25 cellular contexts compared by ENCODE assay signal in genomic region chr15:87753539-87753938, GRCh38.
DNase-seq lines count a peak whose midpoint lies in the region; ATAC-seq and TF ChIP-seq lines count a peak whose summit lies in the region.
"Had no signal": no experiment of that assay in that cellular context is flagged by ENCODE, and none has a peak within 500 bp of the region (broad histone marks: within the 10 kb centered on the region; RNA-seq: fewer than 3 reads in every experiment).

No MANE protein-coding gene starts in this region.

- no peaks in the 10 kb centered on the region for H3K23me2 ChIP-seq in H9 (ENCODE audit: insufficient read length, low read depth, low read length, poor library complexity, severe bottlenecking)

- H4K91ac ChIP-seq in H9 (ENCODE audit: insufficient read length, low read depth, low read length), result no peak overlapping the region

- no peak overlapping the region for H2BK15ac ChIP-seq in H9 (ENCODE audit: low read depth, low read length)

- H3K27me3 Mint-ChIP-seq in H9 (ENCODE audit: low read depth), result no peaks in the 10 kb centered on the region; the same call in 1 of the 2 replicates
- peaks cover 9% of the 10 kb centered on the region in 2 donors for H3K27me3 Mint-ChIP-seq in effector memory CD8-positive, alpha-beta T cell

- in situ Hi-C loops in ACHN (cut with HindIII; ENCODE audit: low pct_ligation_motif_present, low pct_unique_long_range_greater_than_20kb, low sequenced_read_pairs), result no loop called here

- no peaks in the 10 kb centered on the region for H3K36me3 Mint-ChIP-seq in H9 (ENCODE audit: insufficient read depth in 1 of 3, low read depth in 3 of 3)
- H3K36me3 Mint-ChIP-seq in effector memory CD8-positive, alpha-beta T cell (ENCODE audit: insufficient read depth), result peaks cover 4% of the 10 kb centered on the region
- H3K36me3 Mint-ChIP-seq: CD4-positive, alpha-beta memory T cell had no signal

- intact Hi-C loops in left ventricle myocardium inferior (cut with micrococcal nuclease), result no loop called here

- no peak overlapping the region for H3K23ac ChIP-seq in H9 (ENCODE audit: insufficient read length, low read depth, low read length)

- no peak overlapping the region for H3K14ac ChIP-seq in H9 (ENCODE audit: insufficient read depth, low read length)

- H3K9me3 Mint-ChIP-seq in H9, result no peaks in the 10 kb centered on the region
- no peaks in the 10 kb centered on the region for H3K9me3 Mint-ChIP-seq in effector memory CD8-positive, alpha-beta T cell
- H3K9me3 Mint-ChIP-seq: nephron had no signal

- no peak overlapping the region for H3K4me2 ChIP-seq in H9 (ENCODE audit: insufficient read depth, insufficient read length, low read length)
- H3K4me2 ChIP-seq in hepatocyte, result no peak overlapping the region

- H3K79me2 ChIP-seq in H9 (ENCODE audit: insufficient read depth, low read length) (no peaks in the 10 kb centered on the region), hepatocyte (no peaks in the 10 kb centered on the region)

- no peak overlapping the region for H4K8ac ChIP-seq in H9 (replicated peaks; ENCODE audit: insufficient read length, low read depth, low read length)

- WGBS in H9 (ENCODE audit: extremely low coverage, insufficient read length, low lambda C conversion rate), result no CpG with 5 or more reads among the region's 11 CpGs
- 76% methylated on average over 11 of the region's 11 CpGs for WGBS in hepatocyte (ENCODE audit: low lambda C conversion rate, missing lambda C conversion rate)

- H3K9me2 ChIP-seq in hepatocyte (replicated peaks; ENCODE audit: insufficient read depth), result no peaks in the 10 kb centered on the region

- H2BK12ac ChIP-seq in H9 (ENCODE audit: insufficient read length, low read depth, low read length), result no peak overlapping the region

- no peak overlapping the region for H2AFZ ChIP-seq in H9 (ENCODE audit: low read length)
- no peak overlapping the region for H2AFZ ChIP-seq in hepatocyte

- no peak for ATAC-seq in effector memory CD8-positive, alpha-beta T cell (replicated peaks)
- ATAC-seq: gastrocnemius medialis; HepG2; mucosa of descending colon; Panc1; right lobe of liver; stimulated activated naive CD8-positive, alpha-beta T cell treated with anti-CD3 and anti-CD28 coated beads, Interleukin-15, Interleukin-2, amounts not matched to agents 100 U/mL and 50 U/mL, for 24 hours; T-helper 17 cell had no signal

- no peaks in the 10 kb centered on the region for H3K4me1 Mint-ChIP-seq in H9
- H3K4me1 Mint-ChIP-seq in effector memory CD8-positive, alpha-beta T cell (ENCODE audit: low read depth in 2 of 2), result no peaks in the 10 kb centered on the region

- H2AK5ac ChIP-seq in H9 (ENCODE audit: insufficient read length, low read length), result no peak overlapping the region

- H3K18ac ChIP-seq in H9 (ENCODE audit: insufficient read length, low read depth, low read length), result no peak overlapping the region

- peaks cover 2% of the 10 kb centered on the region for H4K20me1 ChIP-seq in H9 (ENCODE audit: control insufficient read depth, insufficient read depth, insufficient read length)
- no peaks in the 10 kb centered on the region for H4K20me1 ChIP-seq in hepatocyte (ENCODE audit: insufficient read depth, poor library complexity, severe bottlenecking)

- H3K36me3 ChIP-seq in hepatocyte (replicated peaks; ENCODE audit: insufficient read depth, low read depth) (no peaks in the 10 kb centered on the region), left ventricle myocardium inferior (no peaks in the 10 kb centered on the region)
- H3K36me3 ChIP-seq: esophagus squamous epithelium, gastrocnemius medialis, right lobe of liver, thyroid gland had no signal

- no peak overlapping the region for H3K4ac ChIP-seq in H9 (ENCODE audit: low read depth, low read length)

- no peak overlapping the region for H3K27ac Mint-ChIP-seq in H9
- H3K27ac Mint-ChIP-seq in effector memory CD8-positive, alpha-beta T cell, result no peak overlapping the region
- H3K27ac Mint-ChIP-seq: CD4-positive, alpha-beta memory T cell; T-helper 17 cell had no signal

- no peak overlapping the region for H3K56ac ChIP-seq in H9 (ENCODE audit: insufficient read length, low read depth, low read length)

- H3K27ac ChIP-seq in H9 (ENCODE audit: insufficient read length, low read depth, low read length), result no peak overlapping the region
- H3K27ac ChIP-seq in hepatocyte, result no peak overlapping the region
- H3K27ac ChIP-seq in left ventricle myocardium inferior (replicated peaks), result no peak overlapping the region
- H3K27ac ChIP-seq: coronary artery, esophagus squamous epithelium, gastrocnemius medialis, HL-60, right lobe of liver, thyroid gland had no signal

- no peak overlapping the region for H3T11ph ChIP-seq in H9 (ENCODE audit: low read length)

- H3K9me3 ChIP-seq in H9 (ENCODE audit: control insufficient read depth, low read depth, low read length), result no peaks in the 10 kb centered on the region
- no peaks in the 10 kb centered on the region for H3K9me3 ChIP-seq in hepatocyte (ENCODE audit: low read depth)
- H3K9me3 ChIP-seq in left ventricle myocardium inferior (replicated peaks), result no peaks in the 10 kb centered on the region
- H3K9me3 ChIP-seq: esophagus squamous epithelium, gastrocnemius medialis, mucosa of descending colon, right lobe of liver, thyroid gland had no signal

- H3K4me3 ChIP-seq in hepatocyte (no peak overlapping the region), left ventricle myocardium inferior (no peak overlapping the region)
- H3K4me3 ChIP-seq: coronary artery, esophagus squamous epithelium, gastrocnemius medialis, mucosa of descending colon, right lobe of liver, thyroid gland had no signal

- no peak overlapping the region for H4K5ac ChIP-seq in H9 (ENCODE audit: insufficient read length, low read depth, low read length)

- H3K4me3 Mint-ChIP-seq in H9, result no peak overlapping the region
- no peak overlapping the region for H3K4me3 Mint-ChIP-seq in effector memory CD8-positive, alpha-beta T cell
- H3K4me3 Mint-ChIP-seq: CD4-positive, alpha-beta memory T cell; nephron; T-helper 17 cell had no signal

- DNase-seq in ACHN (peak; percentile 76), H9 (peak; percentile 42), RPMI8226 (peak; percentile 30), hepatocyte (ENCODE audit: low spot score) (no peak), left ventricle myocardium inferior (no peak)
- DNase-seq in effector memory CD8-positive, alpha-beta T cell, result no peak
- DNase-seq in stimulated activated naive CD4-positive, alpha-beta T cell treated with Interleukin-2 at 50 U/mL for 16 hours (lab: John Stamatoyannopoulos, UW), result no peak
- DNase-seq: activated CD4-positive, alpha-beta T cell treated with anti-CD3 and anti-CD28 coated beads for 48 hours; activated naive CD4-positive, alpha-beta T cell treated with Interleukin-2 at 50 U/mL for 16 hours; activated T-cell treated with anti-CD3 and anti-CD28 coated beads, Interleukin-2, amount 50 U/mL, for 48 hours; amniotic stem cell; CD4-positive, alpha-beta memory T cell; esophagus squamous epithelium; gastrocnemius medialis; hypothalamus; mucosa of descending colon; right lobe of liver; stimulated activated naive CD8-positive, alpha-beta T cell treated with anti-CD3 and anti-CD28 coated beads, Interleukin-15, Interleukin-2, amounts not matched to agents 100 U/mL and 50 U/mL, for 24 hours; T-helper 17 cell; thyroid gland had no signal

- no peak overlapping the region for H2BK5ac ChIP-seq in H9 (ENCODE audit: insufficient read length, low read length)

- H3K27me3 ChIP-seq in H9 (ENCODE audit: insufficient read depth, low read length) (no peaks in the 10 kb centered on the region), hepatocyte (no peaks in the 10 kb centered on the region), left ventricle myocardium inferior (ENCODE audit: low read depth) (no peaks in the 10 kb centered on the region)
- H3K27me3 ChIP-seq: esophagus squamous epithelium, gastrocnemius medialis, right lobe of liver, thyroid gland had no signal

- H3K9ac ChIP-seq in H9 (ENCODE audit: extremely low read depth, insufficient read length, low read length), result no peak overlapping the region

- H2BK120ac ChIP-seq in H9 (ENCODE audit: low read depth, low read length, poor library complexity, severe bottlenecking), result no peak overlapping the region

- no peaks in the 10 kb centered on the region for H3K79me1 ChIP-seq in H9 (ENCODE audit: insufficient read depth, low read depth, low read length, poor library complexity, severe bottlenecking)

- no peak overlapping the region for H2BK20ac ChIP-seq in H9 (ENCODE audit: low read depth, low read length, poor library complexity, severe bottlenecking)

- H3K4me1 ChIP-seq in H9 (ENCODE audit: insufficient read depth, low read length) (no peaks in the 10 kb centered on the region), hepatocyte (ENCODE audit: insufficient read depth) (no peaks in the 10 kb centered on the region), left ventricle myocardium inferior (peaks cover 18% of the 10 kb centered on the region)
- H3K4me1 ChIP-seq: esophagus squamous epithelium, right lobe of liver had no signal

- TF ChIP-seq CTCF in H9 (conservative IDR thresholded peaks at IDR 0.05) (peak; percentile 29; the same call in 1 of the 3 replicates), hepatocyte (IDR thresholded peaks at IDR 0.05; ENCODE audit: poor library complexity) (peak; percentile 8), left ventricle myocardium inferior (IDR thresholded peaks at IDR 0.05; ENCODE audit: borderline replicate concordance) (no peak)

Comparison
In these comparisons a context has a peak if more than half of its experiments do, and no peak if none do; other contexts are left out.
1. DNase-seq: peak in ACHN (single experiment), H9 (single experiment) and RPMI8226 (single experiment); none in hepatocyte (single experiment), left ventricle myocardium inferior (single experiment), effector memory CD8-positive, alpha-beta T cell (0 of 3) and stimulated activated naive CD4-positive, alpha-beta T cell treated with Interleukin-2 at 50 U/mL for 16 hours (single experiment).